Comparison of ENCODE assay signal across 12 cellular contexts in genomic region chr16:85579199-85579598, GRCh38. TPM values are rescaled to one million over a fixed set of nuclear protein-coding genes. Genes with fewer than 3 reads are reported as not detected.
DNase-seq lines count a peak whose midpoint lies in the region; ATAC-seq and TF ChIP-seq lines count a peak whose summit lies in the region.
"Had no signal": no experiment of that assay in that cellular context is flagged by ENCODE, and none has a peak within 500 bp of the region (broad histone marks: within the 10 kb centered on the region; RNA-seq: fewer than 3 reads in every experiment).

No MANE protein-coding gene starts in this region.

- H3K36me3 Mint-ChIP-seq in neural crest cell (ENCODE audit: low read depth) (no peaks in the 10 kb centered on the region), progenitor cell of endocrine pancreas (ENCODE audit: insufficient read depth) (no peaks in the 10 kb centered on the region)

- TF ChIP-seq CTCF in neural crest cell (conservative IDR thresholded peaks at IDR 0.05), result no peak
- no peak for TF ChIP-seq CTCF in testis (IDR thresholded peaks at IDR 0.05)
- no peak for TF ChIP-seq CTCF in PC-9 (conservative IDR thresholded peaks at IDR 0.05)
- TF ChIP-seq CTCF in progenitor cell of endocrine pancreas (IDR thresholded peaks at IDR 0.05; ENCODE audit: unreplicated experiment), result no peak

- H3K4me1 Mint-ChIP-seq in neural crest cell, result peaks cover 78% of the 10 kb centered on the region
- peaks cover 33% of the 10 kb centered on the region for H3K4me1 Mint-ChIP-seq in progenitor cell of endocrine pancreas (ENCODE audit: low read depth)

- peaks cover 56 to 100% (median 100%) of the 10 kb centered on the region in 10 experiments for H3K4me1 ChIP-seq in BLaER1 treated with 17β-estradiol and CSF1 and Interleukin-3, amounts not matched to agents 10 nM and 100 nM
- H3K4me1 ChIP-seq in NT2/D1 (ENCODE audit: insufficient read depth, insufficient read length), result peaks cover 71% of the 10 kb centered on the region
- peaks cover 44% of the 10 kb centered on the region for H3K4me1 ChIP-seq in testis
- H3K4me1 ChIP-seq in PC-9 (replicated peaks; ENCODE audit: insufficient read depth), result no peaks in the 10 kb centered on the region

- no peaks in the 10 kb centered on the region for H3K9me2 ChIP-seq in PC-9 (ENCODE audit: insufficient read depth)

- H3K36me3 ChIP-seq in BLaER1 treated with 17β-estradiol and CSF1 and Interleukin-3, amounts not matched to agents 10 nM and 100 nM, result peaks cover 0 to 5% (median 0%) of the 10 kb centered on the region in 11 experiments; a peak in 1 of 22 replicates
- H3K36me3 ChIP-seq in NT2/D1 (ENCODE audit: insufficient read depth, insufficient read length, low read length) (peaks cover 8% of the 10 kb centered on the region), testis (ENCODE audit: low read depth, missing control alignments) (no peaks in the 10 kb centered on the region), PC-9 (ENCODE audit: low read depth) (no peaks in the 10 kb centered on the region)

- intact Hi-C loops in testis (cut with DNase I; ENCODE audit: low total_unique reads) (no loop called here), PC-9 (cut with micrococcal nuclease; ENCODE audit: unreplicated experiment) (no loop called here)

- H3K4me3 ChIP-seq in BLaER1 treated with 17β-estradiol and CSF1 and Interleukin-3, amounts not matched to agents 10 nM and 100 nM, result no peak overlapping the region
- H3K4me3 ChIP-seq in NT2/D1 (ENCODE audit: insufficient read length, low read depth) (peak overlapping the region; percentile 26), testis (no peak overlapping the region), PC-9 (no peak overlapping the region)

- H3K4me3 Mint-ChIP-seq in neural crest cell (peak overlapping the region; percentile 82), progenitor cell of endocrine pancreas (ENCODE audit: low read depth) (no peak overlapping the region)

- peaks cover 46% of the 10 kb centered on the region for H3K79me2 ChIP-seq in PC-9 (ENCODE audit: low read depth)

- no peak for ATAC-seq in esophagus mucosa

- POLR2A ChIA-PET in PC-9 (lab: Charles Lee; ENCODE audit: unreplicated experiment), result no interaction called here

- H3K27ac ChIP-seq in BLaER1 treated with 17β-estradiol and CSF1 and Interleukin-3, amounts not matched to agents 10 nM and 100 nM, result peak overlapping the region in 1 of 11 experiments; percentile 31; a peak in 1 of 22 replicates
- H3K27ac ChIP-seq in testis (no peak overlapping the region), PC-9 (no peak overlapping the region)

- BruUV-seq in PC-9 (replicated peaks; lab: Mats Ljungman, UMichigan), result no TSS peak

- peak overlapping the region; percentile 88 for H3K27ac Mint-ChIP-seq in neural crest cell (ENCODE audit: unreplicated experiment)
- H3K27ac Mint-ChIP-seq in progenitor cell of endocrine pancreas, result no peak overlapping the region
- H3K27ac Mint-ChIP-seq: activated T-helper 2 cell treated with anti-CD3 and anti-CD28 coated beads, Interferon-gamma antibody, Interleukin-2, Interleukin-4, amounts not matched to agents 10 μg/mL and 5 μg/mL and 100 μg/mL, durations not matched to agents 14 hours and 24 hours and 36 hours had no signal

- peak overlapping the region in 10 of 11 experiments; percentile 33 to 99 (median 96); a peak in 15 of 22 replicates for H3K4me2 ChIP-seq in BLaER1 treated with 17β-estradiol and CSF1 and Interleukin-3, amounts not matched to agents 10 nM and 100 nM
- no peak overlapping the region for H3K4me2 ChIP-seq in PC-9

- H3F3A ChIP-seq in PC-9 (ENCODE audit: insufficient read depth, low read depth), result peaks cover 8% of the 10 kb centered on the region

- DNase-seq in NT2/D1 (ENCODE audit: low read depth, low spot score) (peak; percentile 91), iPS DF 19.7 (ENCODE audit: low read depth, low spot score) (peak; percentile 70), neural crest cell (ENCODE audit: low read depth, low spot score) (peak; percentile 48), testis (no peak), PC-9 (no peak), progenitor cell of endocrine pancreas (ENCODE audit: low spot score, unreplicated experiment) (no peak)
- DNase-seq: GF-D8, NCI-H2171, trophoblast cell had no signal

- no peak for TF ChIP-seq POLR2A in testis (IDR thresholded peaks at IDR 0.05)

- WGBS in testis, 2 donors, result 85% methylated on average over 11 to 12 of the region's 12 CpGs

- H2AFZ ChIP-seq in PC-9, result no peak overlapping the region

- CTCF ChIA-PET in PC-9 (lab: Charles Lee), result no interaction called here

- H3K27me3 Mint-ChIP-seq in neural crest cell (ENCODE audit: low read depth), result peaks cover 70% of the 10 kb centered on the region
- H3K27me3 Mint-ChIP-seq in progenitor cell of endocrine pancreas, result no peaks in the 10 kb centered on the region

- peak overlapping the region in 2 of 11 experiments; percentile 16 to 34; a peak in 1 of 22 replicates for H3K9ac ChIP-seq in BLaER1 treated with 17β-estradiol and CSF1 and Interleukin-3, amounts not matched to agents 10 nM and 100 nM
- peak overlapping the region; percentile 86 for H3K9ac ChIP-seq in NT2/D1 (ENCODE audit: insufficient read length, low read depth)

- H3K27me3 ChIP-seq in BLaER1 treated with 17β-estradiol and CSF1 and Interleukin-3, amounts not matched to agents 10 nM and 100 nM, result peaks cover 0 to 57% (median 0%) of the 10 kb centered on the region in 11 experiments; a peak in 8 of 22 replicates
- peaks cover 9% of the 10 kb centered on the region for H3K27me3 ChIP-seq in NT2/D1 (ENCODE audit: insufficient read depth, insufficient read length)
- H3K27me3 ChIP-seq in testis, result no peaks in the 10 kb centered on the region
- H3K27me3 ChIP-seq in PC-9 (ENCODE audit: insufficient read depth, low read depth), result no peaks in the 10 kb centered on the region

- no peaks in the 10 kb centered on the region for H3K9me3 ChIP-seq in BLaER1 treated with 17β-estradiol and CSF1 and Interleukin-3, amounts not matched to agents 10 nM and 100 nM (replicated peaks in 1 of 11)
- H3K9me3 ChIP-seq in NT2/D1 (ENCODE audit: insufficient read depth, low read length) (no peaks in the 10 kb centered on the region), testis (no peaks in the 10 kb centered on the region), PC-9 (ENCODE audit: insufficient read depth, low read depth) (no peaks in the 10 kb centered on the region)

- H3K9me3 Mint-ChIP-seq in neural crest cell, result no peaks in the 10 kb centered on the region
- no peaks in the 10 kb centered on the region for H3K9me3 Mint-ChIP-seq in progenitor cell of endocrine pancreas (ENCODE audit: low read depth)
- H3K9me3 Mint-ChIP-seq: activated T-helper 2 cell treated with anti-CD3 and anti-CD28 coated beads, Interferon-gamma antibody, Interleukin-2, Interleukin-4, amounts not matched to agents 10 μg/mL and 5 μg/mL and 100 μg/mL, durations not matched to agents 14 hours and 24 hours and 36 hours had no signal

- H4K20me1 ChIP-seq in BLaER1 treated with 17β-estradiol and CSF1 and Interleukin-3, amounts not matched to agents 10 nM and 100 nM, result peaks cover 83 to 100% (median 98%) of the 10 kb centered on the region in 11 experiments
- peaks cover 100% of the 10 kb centered on the region for H4K20me1 ChIP-seq in PC-9 (ENCODE audit: insufficient read depth)

RNA-seq across cellular contexts. Expression of gene GSE1, which starts 33.9 kb away (rescaled TPM):
- total RNA-seq in neural crest cell (26.7 and 27.3 TPM in 2 replicates), testis (100 to 1,000 TPM; 188 to 212 TPM), PC-9 (2021) (60.0 and 83.5 TPM in 2 replicates), esophagus mucosa (23.9 TPM), progenitor cell of endocrine pancreas (136 and 143 TPM in 2 replicates)
- polyA plus RNA-seq in testis (ENCODE audit: insufficient read depth, low read depth, low replicate concordance), result 49.9 TPM

Comparison
In these comparisons a context has a peak if more than half of its experiments do, and no peak if none do; other contexts are left out.
1. DNase-seq: peak in NT2/D1 (single experiment), iPS DF 19.7 (single experiment) and neural crest cell (single experiment); none in testis (single experiment), PC-9 (0 of 2) and progenitor cell of endocrine pancreas (single experiment).